ENCODE assay signal across 18 cellular contexts in genomic region chr6:42229720-42230119, GRCh38. TPM values are rescaled to one million over a fixed set of nuclear protein-coding genes. Genes with fewer than 3 reads are reported as not detected.
DNase-seq lines count a peak whose midpoint lies in the region; ATAC-seq and TF ChIP-seq lines count a peak whose summit lies in the region.
"Had no signal": no experiment of that assay in that cellular context is flagged by ENCODE, and none has a peak within 500 bp of the region (broad histone marks: within the 10 kb centered on the region; RNA-seq: fewer than 3 reads in every experiment).

No MANE protein-coding gene starts in this region.

- no peak overlapping the region for H3K4me3 Mint-ChIP-seq in activated CD8-positive, alpha-beta memory T cell treated with anti-CD3 and anti-CD28 coated beads, Interleukin-2, amount 10 ng/mL, durations not matched to agents 7 days and 5 days
- no peak overlapping the region for H3K4me3 Mint-ChIP-seq in CD8-positive, alpha-beta T cell
- H3K4me3 Mint-ChIP-seq in activated CD8-positive, alpha-beta T cell treated with anti-CD3 and anti-CD28 coated beads for 36 hours: no peak overlapping the region

- in situ Hi-C loops in mammary epithelial cell (cut with MboI; ENCODE audit: low sequenced_read_pairs in 2 of 2): loop anchor here in 1 of 2 donors (25.0 kb wide), 1 partner anchor 308 kb away; no protein-coding TSS in a partner anchor

- CTCF ChIA-PET in activated CD8-positive, alpha-beta memory T cell treated with anti-CD3 and anti-CD28 coated beads, Interleukin-2, amount 10 ng/mL, durations not matched to agents 7 days and 5 days (lab: Charles Lee): interaction anchor here (0.7 to 1.7 kb wide), 3 partner anchors 13 to 318 kb away, joined by 3 to 4 read pairs (median 3); no protein-coding TSS in a partner anchor
- CTCF ChIA-PET in CD8-positive, alpha-beta T cell (lab: Charles Lee): interaction anchor here (2.2 kb wide), 1 partner anchor 318 kb away, joined by 6 read pairs; no protein-coding TSS in a partner anchor
- CTCF ChIA-PET in mammary epithelial cell (lab: Charles Lee; ENCODE audit: low non-redundant PET): interaction anchor here (0.5 to 0.9 kb wide), 4 partner anchors 90 to 319 kb away, joined by 4 to 14 read pairs (median 8); no protein-coding TSS in a partner anchor
- CTCF ChIA-PET in activated CD8-positive, alpha-beta T cell treated with anti-CD3 and anti-CD28 coated beads for 36 hours (lab: Charles Lee): interaction anchor here (1.1 to 1.5 kb wide), 5 partner anchors 13 to 325 kb away, joined by 3 to 6 read pairs (median 3); no protein-coding TSS in a partner anchor

- no peaks in the 10 kb centered on the region for H3K27me3 ChIP-seq in CD8-positive, alpha-beta T cell (ENCODE audit: insufficient read depth, low read length)
- H3K27me3 ChIP-seq in mammary epithelial cell (ENCODE audit: insufficient read depth, low read length): no peaks in the 10 kb centered on the region
- H3K27me3 ChIP-seq: BLaER1 treated with 17β-estradiol and CSF1 and Interleukin-3, amounts not matched to agents 10 nM and 100 nM had no signal

- H3K9me3 Mint-ChIP-seq in activated CD8-positive, alpha-beta memory T cell treated with anti-CD3 and anti-CD28 coated beads, Interleukin-2, amount 10 ng/mL, durations not matched to agents 7 days and 5 days (ENCODE audit: low read depth): no peaks in the 10 kb centered on the region
- H3K9me3 Mint-ChIP-seq in CD8-positive, alpha-beta T cell: no peaks in the 10 kb centered on the region
- H3K9me3 Mint-ChIP-seq in activated CD8-positive, alpha-beta T cell treated with anti-CD3 and anti-CD28 coated beads for 36 hours: no peaks in the 10 kb centered on the region

- no peak for TF ChIP-seq CTCF in CD8-positive, alpha-beta T cell (IDR thresholded peaks at IDR 0.05)
- TF ChIP-seq CTCF in mammary epithelial cell (conservative IDR thresholded peaks at IDR 0.05 in 1 of 2, IDR thresholded peaks at IDR 0.05 in 1 of 2; ENCODE audit: extremely low read depth in 1 of 2, insufficient read depth in 1 of 2, low read depth in 1 of 2, low read length in 2 of 2): no peak
- TF ChIP-seq CTCF in activated CD8-positive, alpha-beta T cell treated with anti-CD3 and anti-CD28 coated beads for 36 hours (IDR thresholded peaks at IDR 0.05): no peak

- H3K4me1 ChIP-seq in CD8-positive, alpha-beta T cell (ENCODE audit: insufficient read depth, low read length): no peaks in the 10 kb centered on the region
- H3K4me1 ChIP-seq in mammary epithelial cell (ENCODE audit: insufficient read depth, low read length): peaks cover 47% of the 10 kb centered on the region

- no peak for ATAC-seq in activated CD8-positive, alpha-beta memory T cell treated with anti-CD3 and anti-CD28 coated beads, Interleukin-2, amount 10 ng/mL, durations not matched to agents 7 days and 5 days
- no peak for ATAC-seq in CD8-positive, alpha-beta T cell
- no peak for ATAC-seq in activated CD8-positive, alpha-beta T cell treated with anti-CD3 and anti-CD28 coated beads for 36 hours
- no peak for ATAC-seq in GM19463 (IDR thresholded peaks at IDR 0.05; ENCODE audit: unreplicated experiment)

- H3K9ac ChIP-seq in mammary epithelial cell (ENCODE audit: insufficient read depth, low read length): no peak overlapping the region
- H3K9ac ChIP-seq: BLaER1 treated with 17β-estradiol and CSF1 and Interleukin-3, amounts not matched to agents 10 nM and 100 nM had no signal

- peaks cover 26% of the 10 kb centered on the region for H3K36me3 Mint-ChIP-seq in activated CD8-positive, alpha-beta memory T cell treated with anti-CD3 and anti-CD28 coated beads, Interleukin-2, amount 10 ng/mL, durations not matched to agents 7 days and 5 days
- peaks cover 65% of the 10 kb centered on the region for H3K36me3 Mint-ChIP-seq in CD8-positive, alpha-beta T cell
- H3K36me3 Mint-ChIP-seq in activated CD8-positive, alpha-beta T cell treated with anti-CD3 and anti-CD28 coated beads for 36 hours (ENCODE audit: low read depth): no peaks in the 10 kb centered on the region

- no peak overlapping the region for H3K4me2 ChIP-seq in mammary epithelial cell (ENCODE audit: insufficient read depth, low read depth, low read length)
- H3K4me2 ChIP-seq: BLaER1 treated with 17β-estradiol and CSF1 and Interleukin-3, amounts not matched to agents 10 nM and 100 nM had no signal

- peaks cover 19% of the 10 kb centered on the region for H3K36me3 ChIP-seq in CD8-positive, alpha-beta T cell (ENCODE audit: insufficient read depth, low read length)
- H3K36me3 ChIP-seq in mammary epithelial cell (ENCODE audit: insufficient read depth, low read length): no peaks in the 10 kb centered on the region

- no peak overlapping the region for H3K27ac ChIP-seq in CD8-positive, alpha-beta T cell (ENCODE audit: low read depth, low read length)
- H3K27ac ChIP-seq in mammary epithelial cell (ENCODE audit: insufficient read depth, low read depth, low read length): peak overlapping the region; percentile 45
- H3K27ac ChIP-seq: BLaER1 treated with 17β-estradiol and CSF1 and Interleukin-3, amounts not matched to agents 10 nM and 100 nM had no signal

- no TSS peak for BruUV-seq in mammary epithelial cell (replicated peaks; lab: Mats Ljungman, UMichigan)

- no peak overlapping the region for H3K27ac Mint-ChIP-seq in activated CD8-positive, alpha-beta memory T cell treated with anti-CD3 and anti-CD28 coated beads, Interleukin-2, amount 10 ng/mL, durations not matched to agents 7 days and 5 days
- H3K27ac Mint-ChIP-seq in CD8-positive, alpha-beta T cell: peak overlapping the region; percentile 62
- H3K27ac Mint-ChIP-seq in activated CD8-positive, alpha-beta T cell treated with anti-CD3 and anti-CD28 coated beads for 36 hours: no peak overlapping the region

- H3K79me2 ChIP-seq in mammary epithelial cell (ENCODE audit: insufficient read depth, low read length): no peaks in the 10 kb centered on the region

- dilution Hi-C loops in mammary epithelial cell (cut with HindIII; ENCODE audit: low sequenced_read_pairs): no loop called here

- H2AFZ ChIP-seq in mammary epithelial cell (ENCODE audit: low read depth, low read length): no peak overlapping the region

- H3K4me1 Mint-ChIP-seq in activated CD8-positive, alpha-beta memory T cell treated with anti-CD3 and anti-CD28 coated beads, Interleukin-2, amount 10 ng/mL, durations not matched to agents 7 days and 5 days: peaks cover 4% of the 10 kb centered on the region
- H3K4me1 Mint-ChIP-seq in CD8-positive, alpha-beta T cell (ENCODE audit: low read depth): no peaks in the 10 kb centered on the region
- H3K4me1 Mint-ChIP-seq in activated CD8-positive, alpha-beta T cell treated with anti-CD3 and anti-CD28 coated beads for 36 hours (ENCODE audit: low read depth): peaks cover 3% of the 10 kb centered on the region

- no peaks in the 10 kb centered on the region for H3K27me3 Mint-ChIP-seq in activated CD8-positive, alpha-beta memory T cell treated with anti-CD3 and anti-CD28 coated beads, Interleukin-2, amount 10 ng/mL, durations not matched to agents 7 days and 5 days
- no peaks in the 10 kb centered on the region for H3K27me3 Mint-ChIP-seq in CD8-positive, alpha-beta T cell (ENCODE audit: low read depth)
- H3K27me3 Mint-ChIP-seq in activated CD8-positive, alpha-beta T cell treated with anti-CD3 and anti-CD28 coated beads for 36 hours: no peaks in the 10 kb centered on the region

- peak; percentile 14 for DNase-seq in activated CD8-positive, alpha-beta memory T cell treated with anti-CD3 and anti-CD28 coated beads, Interleukin-2, amount 10 ng/mL, durations not matched to agents 7 days and 5 days
- DNase-seq in activated CD8-positive, alpha-beta memory T cell treated with anti-CD3 and anti-CD28 coated beads, Interleukin-2, amount 50 U/mL, for 4 hours: no peak
- no peak for DNase-seq in CD8-positive, alpha-beta T cell
- peak; percentile 86 for DNase-seq in OCI-M1 (lab: John Stamatoyannopoulos, UW)
- no peak for DNase-seq in mammary epithelial cell
- no peak for DNase-seq in activated CD8-positive, alpha-beta T cell treated with anti-CD3 and anti-CD28 coated beads for 36 hours
- DNase-seq in foreskin melanocyte: no peak
- DNase-seq: DMS 273 treated with DMSO at 0.1 percent for 48 hours, NCI-H1105 treated with DMSO at 0.1 percent for 48 hours, NCI-H1694 treated with DMSO at 0.1 percent for 48 hours, NCI-H2107, NCI-H226, NCI-H524 treated with DMSO at 0.1 percent for 48 hours, SIG-M5 had no signal

- 52% methylated on average over 5 of the region's 5 CpGs for WGBS in mammary epithelial cell (ENCODE audit: low coverage, missing lambda C conversion rate)

- intact Hi-C loops in CD8-positive, alpha-beta T cell (cut with DNase I, micrococcal nuclease): loop anchor here in 1 of 2 experiments (5.0 kb wide), 1 partner anchor 447 kb away; the partner anchor contains the start of gene PRICKLE4
- intact Hi-C loops in mammary epithelial cell (cut with micrococcal nuclease): loop anchor here (1.0 to 10.0 kb wide), 6 partner anchors 15 to 645 kb away; partner anchors contain the start of genes RPL7L1 and TRERF1
- intact Hi-C loops in activated CD8-positive, alpha-beta T cell treated with anti-CD3 and anti-CD28 coated beads for 36 hours (cut with micrococcal nuclease): no loop called here

- no peak overlapping the region for H3K4me3 ChIP-seq in CD8-positive, alpha-beta T cell (ENCODE audit: low read depth, low read length)
- no peak overlapping the region for H3K4me3 ChIP-seq in mammary epithelial cell (replicated peaks in 1 of 3; ENCODE audit: insufficient read depth in 1 of 3, low read depth in 2 of 3, low read length in 3 of 3)
- H3K4me3 ChIP-seq: BLaER1 treated with 17β-estradiol and CSF1 and Interleukin-3, amounts not matched to agents 10 nM and 100 nM had no signal

- no peaks in the 10 kb centered on the region for H3K9me3 ChIP-seq in CD8-positive, alpha-beta T cell (ENCODE audit: low read length)
- no peaks in the 10 kb centered on the region for H3K9me3 ChIP-seq in mammary epithelial cell (replicated peaks; ENCODE audit: insufficient read depth, low read length)
- H3K9me3 ChIP-seq: BLaER1 treated with 17β-estradiol and CSF1 and Interleukin-3, amounts not matched to agents 10 nM and 100 nM had no signal

- POLR2A ChIA-PET in CD8-positive, alpha-beta T cell (lab: Charles Lee): no interaction called here
- POLR2A ChIA-PET in activated CD8-positive, alpha-beta T cell treated with anti-CD3 and anti-CD28 coated beads for 36 hours (lab: Charles Lee): interaction anchor here (0.5 to 0.6 kb wide), 2 partner anchors 161 to 371 kb away, joined by 3 read pairs; no protein-coding TSS in a partner anchor

- no peaks in the 10 kb centered on the region for H4K20me1 ChIP-seq in mammary epithelial cell (ENCODE audit: insufficient read depth, low read length)
- H4K20me1 ChIP-seq: BLaER1 treated with 17β-estradiol and CSF1 and Interleukin-3, amounts not matched to agents 10 nM and 100 nM had no signal

RNA-seq across cellular contexts. Expression of gene MRPS10, which starts 12.1 kb away (rescaled TPM):
- 10 to 100 TPM; 28.8 to 36.5 TPM for total RNA-seq in activated CD8-positive, alpha-beta memory T cell treated with anti-CD3 and anti-CD28 coated beads, Interleukin-2, amount 10 ng/mL, durations not matched to agents 7 days and 5 days
- 10 to 100 TPM; 17.0 to 17.4 TPM for total RNA-seq in CD8-positive, alpha-beta T cell
- 10 to 100 TPM; 41.2 to 50.9 TPM for total RNA-seq in mammary epithelial cell
- 51.2 TPM for polyA plus RNA-seq in mammary epithelial cell
- 13.8 TPM for polyA minus RNA-seq in mammary epithelial cell
- 10 to 100 TPM; 36.7 to 38.9 TPM for total RNA-seq in activated CD8-positive, alpha-beta T cell treated with anti-CD3 and anti-CD28 coated beads for 36 hours

RNA-seq across cellular contexts. Expression of gene GUCA1B, which starts 35.0 kb away (rescaled TPM):
- total RNA-seq in activated CD8-positive, alpha-beta memory T cell treated with anti-CD3 and anti-CD28 coated beads, Interleukin-2, amount 10 ng/mL, durations not matched to agents 7 days and 5 days: 1 to 10 TPM in 1 of 2 experiments, under 1 TPM in 1; 0.94 to 1.8 TPM
- total RNA-seq in CD8-positive, alpha-beta T cell: 1 to 10 TPM; 1.2 to 2.2 TPM
- total RNA-seq in mammary epithelial cell: under 1 TPM in 1 of 2 donors, not detected in 1; 0.17 TPM
- 0.39 TPM for polyA plus RNA-seq in mammary epithelial cell
- polyA minus RNA-seq in mammary epithelial cell: not detected
- 1 to 10 TPM; 1.9 to 2.6 TPM for total RNA-seq in activated CD8-positive, alpha-beta T cell treated with anti-CD3 and anti-CD28 coated beads for 36 hours
- total RNA-seq: H4, RPMI7951 had no signal

RNA-seq across cellular contexts. Expression of gene GUCA1A, which starts 56.6 kb away (rescaled TPM):
- total RNA-seq in activated CD8-positive, alpha-beta memory T cell treated with anti-CD3 and anti-CD28 coated beads, Interleukin-2, amount 10 ng/mL, durations not matched to agents 7 days and 5 days: not detected
- not detected for total RNA-seq in CD8-positive, alpha-beta T cell
- total RNA-seq in mammary epithelial cell: not detected
- not detected for polyA plus RNA-seq in mammary epithelial cell
- not detected for polyA minus RNA-seq in mammary epithelial cell
- under 1 TPM in 1 of 2 experiments, not detected in 1; 0.20 TPM for total RNA-seq in activated CD8-positive, alpha-beta T cell treated with anti-CD3 and anti-CD28 coated beads for 36 hours
- total RNA-seq: H4, RPMI7951 had no signal

Comparison
In these comparisons a context has a peak if more than half of its experiments do, and no peak if none do; other contexts are left out.
1. DNase-seq: peak in activated CD8-positive, alpha-beta memory T cell treated with anti-CD3 and anti-CD28 coated beads, Interleukin-2, amount 10 ng/mL, durations not matched to agents 7 days and 5 days (single experiment) and OCI-M1 (single experiment); none in activated CD8-positive, alpha-beta memory T cell treated with anti-CD3 and anti-CD28 coated beads, Interleukin-2, amount 50 U/mL, for 4 hours (single experiment), CD8-positive, alpha-beta T cell (0 of 7), mammary epithelial cell (single experiment), activated CD8-positive, alpha-beta T cell treated with anti-CD3 and anti-CD28 coated beads for 36 hours (single experiment) and foreskin melanocyte (single experiment).